8 cellular contexts compared by ENCODE assay signal in genomic region chrX:121579016-121579760, GRCh38.
DNase-seq lines count a peak whose midpoint lies in the region; ATAC-seq and TF ChIP-seq lines count a peak whose summit lies in the region.

No MANE protein-coding gene starts in this region.

- DNase-seq in NCI-H524 (lab: John Stamatoyannopoulos, UW) = peak; percentile 30 to 65
- DNase-seq in NCI-H524 treated with DMSO at 0.1 percent for 48 hours (lab: John Stamatoyannopoulos, UW) = no peak
- peak; percentile 1 for DNase-seq in NCI-H526 treated with DMSO at 0.1 percent for 48 hours (lab: John Stamatoyannopoulos, UW)
- DNase-seq in epithelial cell of esophagus (ENCODE audit: low read depth) = peak; percentile 52
- DNase-seq in upper lobe of right lung = no peak
- no peak for DNase-seq in NCI-H226
- DNase-seq in prostate gland (ENCODE audit: low spot score) = no peak

- H3K27me3 ChIP-seq in upper lobe of right lung (no peaks in the 10 kb centered on the region), prostate gland (replicated peaks; ENCODE audit: insufficient read depth) (no peaks in the 10 kb centered on the region)

- H3K27ac ChIP-seq in upper lobe of right lung (no peak overlapping the region), prostate gland (no peak overlapping the region)

- H3K9me3 ChIP-seq in upper lobe of right lung (no peaks in the 10 kb centered on the region), prostate gland (no peaks in the 10 kb centered on the region)

- H3K4me3 ChIP-seq in epithelial cell of esophagus (ENCODE audit: low read length) (no peak overlapping the region), upper lobe of right lung (no peak overlapping the region), prostate gland (no peak overlapping the region)

- peak; percentile 37 for TF ChIP-seq CTCF in epithelial cell of esophagus (IDR thresholded peaks at IDR 0.05; ENCODE audit: insufficient read depth, low read depth, low read length, missing control alignments)
- peak; percentile 30 for TF ChIP-seq CTCF in upper lobe of right lung (IDR thresholded peaks at IDR 0.05)
- TF ChIP-seq CTCF in prostate gland (IDR thresholded peaks at IDR 0.05) = peak in 1 of 4 experiments; percentile 7

- 18% methylated on average over 3 of the region's 3 CpGs for WGBS in prostate gland

- H3K36me3 ChIP-seq in upper lobe of right lung = no peaks in the 10 kb centered on the region
- no peaks in the 10 kb centered on the region for H3K36me3 ChIP-seq in prostate gland

- peak; percentile 74 for ATAC-seq in GM21717 (IDR thresholded peaks at IDR 0.05; ENCODE audit: unreplicated experiment)
- ATAC-seq in upper lobe of right lung = no peak

- no peaks in the 10 kb centered on the region for H3K4me1 ChIP-seq in upper lobe of right lung
- no peaks in the 10 kb centered on the region for H3K4me1 ChIP-seq in prostate gland (replicated peaks)

- no peak for TF ChIP-seq POLR2A in prostate gland (IDR thresholded peaks at IDR 0.05)

- intact Hi-C loops in upper lobe of right lung (cut with DNase I) = no loop called here
- intact Hi-C loops in prostate gland (cut with DNase I) = no loop called here

Comparison
In these comparisons a context has a peak if more than half of its experiments do, and no peak if none do; other contexts are left out.
1. DNase-seq: peak in NCI-H524 (2 of 2), NCI-H526 treated with DMSO at 0.1 percent for 48 hours (single experiment) and epithelial cell of esophagus (single experiment); none in NCI-H524 treated with DMSO at 0.1 percent for 48 hours (single experiment), upper lobe of right lung (single experiment), NCI-H226 (single experiment) and prostate gland (single experiment).